In the genomic region with DNA sequence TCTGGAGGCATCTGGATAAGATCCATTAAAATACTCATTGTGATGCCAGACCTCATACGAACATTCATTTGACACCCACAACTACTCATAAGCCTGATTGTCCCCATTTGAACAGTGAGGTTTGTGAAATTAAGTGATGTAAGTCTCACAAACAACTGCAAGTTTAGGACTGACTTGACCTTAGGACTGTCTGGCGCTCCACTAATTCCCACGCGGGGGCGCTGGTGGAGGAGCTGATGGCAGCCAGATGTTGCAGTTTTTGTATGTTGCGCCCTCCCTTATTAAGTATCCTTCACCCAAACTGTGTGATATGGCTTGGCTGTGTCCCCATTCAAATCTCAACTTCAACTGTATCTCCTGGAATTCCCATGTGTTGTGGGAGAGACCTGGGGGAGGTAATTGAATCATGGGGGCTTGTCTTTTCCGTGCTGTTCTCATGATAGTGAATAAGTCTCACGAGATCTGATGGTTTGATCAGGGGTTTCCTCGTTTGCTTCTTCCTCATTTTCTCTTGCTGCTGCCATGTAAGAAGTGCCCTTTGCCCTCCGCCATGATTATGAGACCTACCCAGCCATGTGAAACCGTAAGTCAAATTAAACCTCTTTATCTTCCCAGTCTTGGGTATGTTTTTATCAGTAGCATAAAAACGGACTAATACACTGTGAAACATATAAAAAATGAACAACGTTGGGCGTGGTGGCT, we compare ENCODE assay signal across 1 cellular context.
A peak's percentile ranks its signal among the peaks of the same experiment; 100 is the strongest.
TF ChIP-seq lines count a peak whose summit lies in the region.

No MANE protein-coding gene starts in this region.

TF ChIP-seq in HepG2, 621 proteins besides CTCF, POLR2A, EP300 and RAD21 (continued from another document):
- TF ChIP-seq, protein P1, sequence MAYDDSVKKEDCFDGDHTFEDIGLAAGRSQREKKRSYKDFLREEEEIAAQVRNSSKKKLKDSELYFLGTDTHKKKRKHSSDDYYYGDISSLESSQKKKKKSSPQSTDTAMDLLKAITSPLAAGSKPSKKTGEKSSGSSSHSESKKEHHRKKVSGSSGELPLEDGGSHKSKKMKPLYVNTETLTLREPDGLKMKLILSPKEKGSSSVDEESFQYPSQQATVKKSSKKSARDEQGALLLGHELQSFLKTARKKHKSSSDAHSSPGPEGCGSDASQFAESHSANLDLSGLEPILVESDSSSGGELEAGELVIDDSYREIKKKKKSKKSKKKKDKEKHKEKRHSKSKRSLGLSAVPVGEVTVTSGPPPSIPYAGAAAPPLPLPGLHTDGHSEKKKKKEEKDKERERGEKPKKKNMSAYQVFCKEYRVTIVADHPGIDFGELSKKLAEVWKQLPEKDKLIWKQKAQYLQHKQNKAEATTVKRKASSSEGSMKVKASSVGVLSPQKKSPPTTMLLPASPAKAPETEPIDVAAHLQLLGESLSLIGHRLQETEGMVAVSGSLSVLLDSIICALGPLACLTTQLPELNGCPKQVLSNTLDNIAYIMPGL (CRISPR knock-in tag; IDR thresholded peaks at IDR 0.05; ENCODE audit: borderline replicate concordance in 1 of 2, low read depth in 1 of 2): 0 out of 4 replicates have a peak, but pooled peaks of 1 of the 2 experiments have one; percentile 43
- TF ChIP-seq REPIN1 (CRISPR knock-in tag; IDR thresholded peaks at IDR 0.05; ENCODE audit: borderline replicate concordance, low read depth) (peak; percentile 51; the same call in 1 of the 2 replicates), XRCC5 (optimal IDR thresholded peaks at IDR 0.05; ENCODE audit: low read length) (peak; percentile 53), ZBTB33 (CRISPR knock-in tag; IDR thresholded peaks at IDR 0.05) (0 out of 2 replicates have a peak, but pooled peaks have one; percentile 59), ZNF101 (CRISPR knock-in tag; IDR thresholded peaks at IDR 0.05; ENCODE audit: borderline replicate concordance, low read depth) (no peak), MXD4 (CRISPR knock-in tag; IDR thresholded peaks at IDR 0.05) (no peak), SMC3 (IDR thresholded peaks at IDR 0.05; ENCODE audit: low read length) (peak; percentile 81), STAG1 (CRISPR knock-in tag; IDR thresholded peaks at IDR 0.05) (peak; percentile 59), YY1 (IDR thresholded peaks at IDR 0.05; ENCODE audit: insufficient read depth, insufficient replicate concordance, low read depth, low read length) (peak; percentile 15), MTERF4 (CRISPR knock-in tag; IDR thresholded peaks at IDR 0.05) (0 out of 2 replicates have a peak, but pooled peaks have one; percentile 30), CEBPB (IDR thresholded peaks at IDR 0.05; ENCODE audit: borderline replicate concordance, low read depth, low read length) (0 out of 2 replicates have a peak, but pooled peaks have one; percentile 4), TEAD3 (CRISPR knock-in tag; optimal IDR thresholded peaks at IDR 0.05; ENCODE audit: borderline replicate concordance) (peak; percentile 33), GATAD2A (CRISPR knock-in tag; IDR thresholded peaks at IDR 0.05) (0 out of 2 replicates have a peak, but pooled peaks have one; percentile 32), SALL1 (CRISPR knock-in tag; IDR thresholded peaks at IDR 0.05) (peak; percentile 57), HNF4G (IDR thresholded peaks at IDR 0.05; ENCODE audit: borderline replicate concordance, low read depth, low read length) (peak; percentile 84; the same call in 1 of the 2 replicates), HNF4G (CRISPR knock-in tag; IDR thresholded peaks at IDR 0.05; ENCODE audit: borderline replicate concordance, low read depth) (no peak), SAP130 (CRISPR knock-in tag; IDR thresholded peaks at IDR 0.05; ENCODE audit: low read depth) (0 out of 2 replicates have a peak, but pooled peaks have one; percentile 13), ZSCAN21 (CRISPR knock-in tag; IDR thresholded peaks at IDR 0.05; ENCODE audit: borderline replicate concordance) (no peak), NR2F6 (IDR thresholded peaks at IDR 0.05) (peak; percentile 31; the same call in 1 of the 2 replicates), NR2F6 (CRISPR knock-in tag; IDR thresholded peaks at IDR 0.05) (peak; percentile 32; the same call in 1 of the 2 replicates), CEBPG (CRISPR knock-in tag; IDR thresholded peaks at IDR 0.05) (0 out of 2 replicates have a peak, but pooled peaks have one; percentile 6), POLR2G (IDR thresholded peaks at IDR 0.05; ENCODE audit: low read depth, low read length) (peak; percentile 37; the same call in 1 of the 2 replicates), MXI1 (IDR thresholded peaks at IDR 0.05; ENCODE audit: borderline replicate concordance, low read depth, low read length) (0 out of 3 replicates have a peak, but pooled peaks have one; percentile 14)
- TF ChIP-seq, protein P2, sequence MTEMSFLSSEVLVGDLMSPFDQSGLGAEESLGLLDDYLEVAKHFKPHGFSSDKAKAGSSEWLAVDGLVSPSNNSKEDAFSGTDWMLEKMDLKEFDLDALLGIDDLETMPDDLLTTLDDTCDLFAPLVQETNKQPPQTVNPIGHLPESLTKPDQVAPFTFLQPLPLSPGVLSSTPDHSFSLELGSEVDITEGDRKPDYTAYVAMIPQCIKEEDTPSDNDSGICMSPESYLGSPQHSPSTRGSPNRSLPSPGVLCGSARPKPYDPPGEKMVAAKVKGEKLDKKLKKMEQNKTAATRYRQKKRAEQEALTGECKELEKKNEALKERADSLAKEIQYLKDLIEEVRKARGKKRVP (CRISPR knock-in tag; IDR thresholded peaks at IDR 0.05): 0 out of 4 replicates have a peak, but pooled peaks of 1 of the 2 experiments have one; percentile 30
- TF ChIP-seq, protein P3, sequence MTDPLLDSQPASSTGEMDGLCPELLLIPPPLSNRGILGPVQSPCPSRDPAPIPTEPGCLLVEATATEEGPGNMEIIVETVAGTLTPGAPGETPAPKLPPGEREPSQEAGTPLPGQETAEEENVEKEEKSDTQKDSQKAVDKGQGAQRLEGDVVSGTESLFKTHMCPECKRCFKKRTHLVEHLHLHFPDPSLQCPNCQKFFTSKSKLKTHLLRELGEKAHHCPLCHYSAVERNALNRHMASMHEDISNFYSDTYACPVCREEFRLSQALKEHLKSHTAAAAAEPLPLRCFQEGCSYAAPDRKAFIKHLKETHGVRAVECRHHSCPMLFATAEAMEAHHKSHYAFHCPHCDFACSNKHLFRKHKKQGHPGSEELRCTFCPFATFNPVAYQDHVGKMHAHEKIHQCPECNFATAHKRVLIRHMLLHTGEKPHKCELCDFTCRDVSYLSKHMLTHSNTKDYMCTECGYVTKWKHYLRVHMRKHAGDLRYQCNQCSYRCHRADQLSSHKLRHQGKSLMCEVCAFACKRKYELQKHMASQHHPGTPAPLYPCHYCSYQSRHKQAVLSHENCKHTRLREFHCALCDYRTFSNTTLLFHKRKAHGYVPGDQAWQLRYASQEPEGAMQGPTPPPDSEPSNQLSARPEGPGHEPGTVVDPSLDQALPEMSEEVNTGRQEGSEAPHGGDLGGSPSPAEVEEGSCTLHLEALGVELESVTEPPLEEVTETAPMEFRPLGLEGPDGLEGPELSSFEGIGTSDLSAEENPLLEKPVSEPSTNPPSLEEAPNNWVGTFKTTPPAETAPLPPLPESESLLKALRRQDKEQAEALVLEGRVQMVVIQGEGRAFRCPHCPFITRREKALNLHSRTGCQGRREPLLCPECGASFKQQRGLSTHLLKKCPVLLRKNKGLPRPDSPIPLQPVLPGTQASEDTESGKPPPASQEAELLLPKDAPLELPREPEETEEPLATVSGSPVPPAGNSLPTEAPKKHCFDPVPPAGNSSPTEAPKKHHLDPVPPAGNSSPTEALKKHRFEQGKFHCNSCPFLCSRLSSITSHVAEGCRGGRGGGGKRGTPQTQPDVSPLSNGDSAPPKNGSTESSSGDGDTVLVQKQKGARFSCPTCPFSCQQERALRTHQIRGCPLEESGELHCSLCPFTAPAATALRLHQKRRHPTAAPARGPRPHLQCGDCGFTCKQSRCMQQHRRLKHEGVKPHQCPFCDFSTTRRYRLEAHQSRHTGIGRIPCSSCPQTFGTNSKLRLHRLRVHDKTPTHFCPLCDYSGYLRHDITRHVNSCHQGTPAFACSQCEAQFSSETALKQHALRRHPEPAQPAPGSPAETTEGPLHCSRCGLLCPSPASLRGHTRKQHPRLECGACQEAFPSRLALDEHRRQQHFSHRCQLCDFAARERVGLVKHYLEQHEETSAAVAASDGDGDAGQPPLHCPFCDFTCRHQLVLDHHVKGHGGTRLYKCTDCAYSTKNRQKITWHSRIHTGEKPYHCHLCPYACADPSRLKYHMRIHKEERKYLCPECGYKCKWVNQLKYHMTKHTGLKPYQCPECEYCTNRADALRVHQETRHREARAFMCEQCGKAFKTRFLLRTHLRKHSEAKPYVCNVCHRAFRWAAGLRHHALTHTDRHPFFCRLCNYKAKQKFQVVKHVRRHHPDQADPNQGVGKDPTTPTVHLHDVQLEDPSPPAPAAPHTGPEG (CRISPR knock-in tag; IDR thresholded peaks at IDR 0.05): peak; percentile 82
- TF ChIP-seq, protein P4, sequence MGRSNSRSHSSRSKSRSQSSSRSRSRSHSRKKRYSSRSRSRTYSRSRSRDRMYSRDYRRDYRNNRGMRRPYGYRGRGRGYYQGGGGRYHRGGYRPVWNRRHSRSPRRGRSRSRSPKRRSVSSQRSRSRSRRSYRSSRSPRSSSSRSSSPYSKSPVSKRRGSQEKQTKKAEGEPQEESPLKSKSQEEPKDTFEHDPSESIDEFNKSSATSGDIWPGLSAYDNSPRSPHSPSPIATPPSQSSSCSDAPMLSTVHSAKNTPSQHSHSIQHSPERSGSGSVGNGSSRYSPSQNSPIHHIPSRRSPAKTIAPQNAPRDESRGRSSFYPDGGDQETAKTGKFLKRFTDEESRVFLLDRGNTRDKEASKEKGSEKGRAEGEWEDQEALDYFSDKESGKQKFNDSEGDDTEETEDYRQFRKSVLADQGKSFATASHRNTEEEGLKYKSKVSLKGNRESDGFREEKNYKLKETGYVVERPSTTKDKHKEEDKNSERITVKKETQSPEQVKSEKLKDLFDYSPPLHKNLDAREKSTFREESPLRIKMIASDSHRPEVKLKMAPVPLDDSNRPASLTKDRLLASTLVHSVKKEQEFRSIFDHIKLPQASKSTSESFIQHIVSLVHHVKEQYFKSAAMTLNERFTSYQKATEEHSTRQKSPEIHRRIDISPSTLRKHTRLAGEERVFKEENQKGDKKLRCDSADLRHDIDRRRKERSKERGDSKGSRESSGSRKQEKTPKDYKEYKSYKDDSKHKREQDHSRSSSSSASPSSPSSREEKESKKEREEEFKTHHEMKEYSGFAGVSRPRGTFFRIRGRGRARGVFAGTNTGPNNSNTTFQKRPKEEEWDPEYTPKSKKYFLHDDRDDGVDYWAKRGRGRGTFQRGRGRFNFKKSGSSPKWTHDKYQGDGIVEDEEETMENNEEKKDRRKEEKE (IDR thresholded peaks at IDR 0.05): no peak
- TF ChIP-seq, protein P5, sequence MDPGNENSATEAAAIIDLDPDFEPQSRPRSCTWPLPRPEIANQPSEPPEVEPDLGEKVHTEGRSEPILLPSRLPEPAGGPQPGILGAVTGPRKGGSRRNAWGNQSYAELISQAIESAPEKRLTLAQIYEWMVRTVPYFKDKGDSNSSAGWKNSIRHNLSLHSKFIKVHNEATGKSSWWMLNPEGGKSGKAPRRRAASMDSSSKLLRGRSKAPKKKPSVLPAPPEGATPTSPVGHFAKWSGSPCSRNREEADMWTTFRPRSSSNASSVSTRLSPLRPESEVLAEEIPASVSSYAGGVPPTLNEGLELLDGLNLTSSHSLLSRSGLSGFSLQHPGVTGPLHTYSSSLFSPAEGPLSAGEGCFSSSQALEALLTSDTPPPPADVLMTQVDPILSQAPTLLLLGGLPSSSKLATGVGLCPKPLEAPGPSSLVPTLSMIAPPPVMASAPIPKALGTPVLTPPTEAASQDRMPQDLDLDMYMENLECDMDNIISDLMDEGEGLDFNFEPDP (CRISPR knock-in tag; conservative IDR thresholded peaks at IDR 0.05): no peak
- TF ChIP-seq, protein P6, sequence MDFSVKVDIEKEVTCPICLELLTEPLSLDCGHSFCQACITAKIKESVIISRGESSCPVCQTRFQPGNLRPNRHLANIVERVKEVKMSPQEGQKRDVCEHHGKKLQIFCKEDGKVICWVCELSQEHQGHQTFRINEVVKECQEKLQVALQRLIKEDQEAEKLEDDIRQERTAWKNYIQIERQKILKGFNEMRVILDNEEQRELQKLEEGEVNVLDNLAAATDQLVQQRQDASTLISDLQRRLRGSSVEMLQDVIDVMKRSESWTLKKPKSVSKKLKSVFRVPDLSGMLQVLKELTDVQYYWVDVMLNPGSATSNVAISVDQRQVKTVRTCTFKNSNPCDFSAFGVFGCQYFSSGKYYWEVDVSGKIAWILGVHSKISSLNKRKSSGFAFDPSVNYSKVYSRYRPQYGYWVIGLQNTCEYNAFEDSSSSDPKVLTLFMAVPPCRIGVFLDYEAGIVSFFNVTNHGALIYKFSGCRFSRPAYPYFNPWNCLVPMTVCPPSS (IDR thresholded peaks at IDR 0.05): no peak
TF ChIP-seq in HepG2: peak in this region for 21.
